8 cellular contexts compared by ENCODE assay signal in genomic region chr3:129604942-129605592, GRCh38. TPM values are rescaled to one million over a fixed set of nuclear protein-coding genes. Genes with fewer than 3 reads are reported as not detected.
DNase-seq lines count a peak whose midpoint lies in the region; ATAC-seq and TF ChIP-seq lines count a peak whose summit lies in the region.

No MANE protein-coding gene starts in this region.

- CTCF ChIA-PET in CD8-positive, alpha-beta T cell (lab: Charles Lee), result interaction anchor here (0.8 to 2.5 kb wide), 10 partner anchors 8 to 115 kb away, joined by 3 to 10 read pairs (median 6); no protein-coding TSS in a partner anchor
- CTCF ChIA-PET in Panc1 (lab: Charles Lee), result interaction anchor here (1.6 kb wide), 1 partner anchor 115 kb away, joined by 7 read pairs; no protein-coding TSS in a partner anchor

- H3K27ac ChIP-seq in CD8-positive, alpha-beta T cell (ENCODE audit: low read depth, low read length), result no peak overlapping the region
- H3K27ac ChIP-seq in Panc1 (ENCODE audit: low read length) (peak overlapping the region; percentile 99), parathyroid adenoma (no peak overlapping the region)

- no peaks in the 10 kb centered on the region for H3K9me3 Mint-ChIP-seq in CD8-positive, alpha-beta T cell

- ATAC-seq in CD8-positive, alpha-beta T cell, result peak; percentile 12
- ATAC-seq in Panc1 (no peak), HG02798 (IDR thresholded peaks at IDR 0.05; ENCODE audit: poor library complexity, unreplicated experiment) (no peak), GM18861 (IDR thresholded peaks at IDR 0.05; ENCODE audit: unreplicated experiment) (no peak), GM18858 (IDR thresholded peaks at IDR 0.05; ENCODE audit: unreplicated experiment) (no peak), GM19397 (IDR thresholded peaks at IDR 0.05; ENCODE audit: unreplicated experiment) (no peak)

- H3K79me2 ChIP-seq in parathyroid adenoma, result peaks cover 2% of the 10 kb centered on the region

- no peak overlapping the region for H3K27ac Mint-ChIP-seq in CD8-positive, alpha-beta T cell

- peak overlapping the region; percentile 80 for H2AFZ ChIP-seq in parathyroid adenoma

- peaks cover 15% of the 10 kb centered on the region for H3K4me1 ChIP-seq in CD8-positive, alpha-beta T cell (ENCODE audit: insufficient read depth, low read length)
- H3K4me1 ChIP-seq in Panc1 (ENCODE audit: control insufficient read depth, insufficient read depth, low read length) (peaks cover 60% of the 10 kb centered on the region), parathyroid adenoma (peaks cover 2% of the 10 kb centered on the region)

- H3K27me3 ChIP-seq in CD8-positive, alpha-beta T cell (ENCODE audit: insufficient read depth, low read length), result peaks cover 5% of the 10 kb centered on the region
- H3K27me3 ChIP-seq in Panc1 (ENCODE audit: control insufficient read depth, insufficient read depth, low read length) (no peaks in the 10 kb centered on the region), parathyroid adenoma (ENCODE audit: control insufficient read depth, insufficient read depth, low read length) (no peaks in the 10 kb centered on the region)

- TF ChIP-seq CTCF in CD8-positive, alpha-beta T cell (IDR thresholded peaks at IDR 0.05), result no peak
- TF ChIP-seq CTCF in Panc1 (IDR thresholded peaks at IDR 0.05) (no peak), fibroblast of the aortic adventitia (IDR thresholded peaks at IDR 0.05; ENCODE audit: insufficient read depth, low read length) (no peak), parathyroid adenoma (IDR thresholded peaks at IDR 0.05) (no peak)

- DNase-seq in CD8-positive, alpha-beta T cell, result no peak
- DNase-seq in Panc1 (ENCODE audit: low read depth, low spot score) (no peak), fibroblast of the aortic adventitia (ENCODE audit: low read depth) (no peak)

- H3K36me3 Mint-ChIP-seq in CD8-positive, alpha-beta T cell, result peaks cover 2% of the 10 kb centered on the region

- H3K4me3 Mint-ChIP-seq in CD8-positive, alpha-beta T cell, result peak overlapping the region; percentile 96

- in situ Hi-C loops in Panc1 (cut with HindIII; ENCODE audit: low pct_unique_long_range_greater_than_20kb, low sequenced_read_pairs), result no loop called here

- no peaks in the 10 kb centered on the region for H3K36me3 ChIP-seq in CD8-positive, alpha-beta T cell (ENCODE audit: insufficient read depth, low read length)
- H3K36me3 ChIP-seq in Panc1 (ENCODE audit: control insufficient read depth, insufficient read depth, low read length) (no peaks in the 10 kb centered on the region), parathyroid adenoma (ENCODE audit: control insufficient read depth, insufficient read depth, low read length) (no peaks in the 10 kb centered on the region)

- H3K27me3 Mint-ChIP-seq in CD8-positive, alpha-beta T cell (ENCODE audit: low read depth), result peaks cover 14% of the 10 kb centered on the region

- POLR2A ChIA-PET in CD8-positive, alpha-beta T cell (lab: Charles Lee), result interaction anchor here (0.7 to 3.7 kb wide), 9 partner anchors 9 to 289 kb away, joined by 3 to 43 read pairs (median 4); partner anchors contain the start of genes IFT122 and MBD4
- POLR2A ChIA-PET in Panc1 (lab: Charles Lee), result interaction anchor here (0.6 kb wide), 1 partner anchor 8 kb away, joined by 3 read pairs; no protein-coding TSS in a partner anchor

- peaks cover 31% of the 10 kb centered on the region for H3K4me1 Mint-ChIP-seq in CD8-positive, alpha-beta T cell (ENCODE audit: low read depth)

- peak overlapping the region; percentile 45 for H3K4me3 ChIP-seq in CD8-positive, alpha-beta T cell (ENCODE audit: low read depth, low read length)
- H3K4me3 ChIP-seq in Panc1 (ENCODE audit: low read depth in 2 of 2, low read length in 2 of 2) (peak overlapping the region; percentile 57 to 92), fibroblast of the aortic adventitia (ENCODE audit: low read depth, low read length) (peak overlapping the region; percentile 88), parathyroid adenoma (ENCODE audit: low read depth, low read length) (peak overlapping the region; percentile 52)

- H3K9ac ChIP-seq in parathyroid adenoma, result no peak overlapping the region

- intact Hi-C loops in CD8-positive, alpha-beta T cell (cut with DNase I, micrococcal nuclease), result loop anchor here (1.0 to 10.0 kb wide), 6 partner anchors 12 to 507 kb away; partner anchors contain the start of gene IFT122 (in 2 of the 2)
- intact Hi-C loops in Panc1 (cut with micrococcal nuclease; ENCODE audit: unreplicated experiment), result no loop called here

- H3K4me2 ChIP-seq in parathyroid adenoma (ENCODE audit: low read length), result peak overlapping the region; percentile 28

- H3K9me3 ChIP-seq in CD8-positive, alpha-beta T cell (ENCODE audit: low read length), result no peaks in the 10 kb centered on the region
- H3K9me3 ChIP-seq in Panc1 (ENCODE audit: control insufficient read depth, insufficient read depth, low read depth, low read length) (no peaks in the 10 kb centered on the region), parathyroid adenoma (ENCODE audit: control insufficient read depth, low read length) (no peaks in the 10 kb centered on the region)

- BruUV-seq in Panc1 (replicated peaks; lab: Mats Ljungman, UMichigan), result no TSS peak

RNA-seq across cellular contexts. Expression of gene PLXND1, which starts 1.4 kb away (rescaled TPM):
- total RNA-seq in CD8-positive, alpha-beta T cell, result 10 to 100 TPM; 84.7 to 96.8 TPM
- total RNA-seq in Panc1 (2021; ENCODE audit: unreplicated experiment) (248 TPM), fibroblast of the aortic adventitia (ENCODE audit: low replicate concordance) (31.4 and 76.3 TPM in 2 replicates)
- 456 TPM for polyA plus RNA-seq in Panc1 (2012; ENCODE audit: insufficient read length)
